Comparison of ENCODE assay signal across 30 cellular contexts in genomic region chr5:170614071-170614490, GRCh38.
DNase-seq lines count a peak whose midpoint lies in the region; ATAC-seq and TF ChIP-seq lines count a peak whose summit lies in the region.
"Had no signal": no experiment of that assay in that cellular context is flagged by ENCODE, and none has a peak within 500 bp of the region (broad histone marks: within the 10 kb centered on the region; RNA-seq: fewer than 3 reads in every experiment).

No MANE protein-coding gene starts in this region.

- no peak overlapping the region for H3K27ac Mint-ChIP-seq in progenitor cell of endocrine pancreas
- H3K27ac Mint-ChIP-seq: activated T-cell treated with anti-CD3 and anti-CD28 coated beads, Interleukin-2, amount 50 U/mL, for 72 hours; nephron progenitor cell; stimulated activated memory B cell treated with anti-CD40 and anti-IgM and Interleukin-4, amounts not matched to agents 10 μg/mL and 1 μg/mL and 100 μg/mL, for 72 hours; WTC11 had no signal

- in situ Hi-C loops in GM13976 (cut with MboI; ENCODE audit: low sequenced_read_pairs, unreplicated experiment), result no loop called here

- H3K4me3 Mint-ChIP-seq in progenitor cell of endocrine pancreas (ENCODE audit: low read depth), result no peak overlapping the region
- H3K4me3 Mint-ChIP-seq: activated T-cell treated with anti-CD3 and anti-CD28 coated beads, Interleukin-2, amount 50 U/mL, for 72 hours; brain; nephron progenitor cell; stimulated activated memory B cell treated with anti-CD40 and anti-IgM and Interleukin-4, amounts not matched to agents 10 μg/mL and 1 μg/mL and 100 μg/mL, for 72 hours; WTC11 had no signal

- H3K4me3 ChIP-seq in RWPE2 (ENCODE audit: severe bottlenecking), result no peak overlapping the region
- H3K4me3 ChIP-seq: BLaER1, lower lobe of right lung, upper lobe of left lung had no signal

- peaks cover 17% of the 10 kb centered on the region for H3K4me1 ChIP-seq in RWPE2 (ENCODE audit: insufficient read depth, poor library complexity, severe bottlenecking)
- H3K4me1 ChIP-seq: lower lobe of right lung had no signal

- peaks cover 21% of the 10 kb centered on the region for H3K27me3 Mint-ChIP-seq in progenitor cell of endocrine pancreas

- H3K4me1 Mint-ChIP-seq in progenitor cell of endocrine pancreas (ENCODE audit: low read depth), result no peaks in the 10 kb centered on the region
- H3K4me1 Mint-ChIP-seq: stimulated activated memory B cell treated with anti-CD40 and anti-IgM and Interleukin-4, amounts not matched to agents 10 μg/mL and 1 μg/mL and 100 μg/mL, for 72 hours had no signal

- ATAC-seq in RWPE2 (ENCODE audit: low read depth), result no peak
- ATAC-seq: lower lobe of right lung; sciatic nerve; stimulated activated memory B cell treated with anti-CD40 and anti-IgM and Interleukin-4, amounts not matched to agents 10 μg/mL and 1 μg/mL and 100 μg/mL, for 72 hours; WTC11 had no signal

- no peaks in the 10 kb centered on the region for H3K36me3 Mint-ChIP-seq in progenitor cell of endocrine pancreas (ENCODE audit: insufficient read depth)
- H3K36me3 Mint-ChIP-seq: brain; stimulated activated memory B cell treated with anti-CD40 and anti-IgM and Interleukin-4, amounts not matched to agents 10 μg/mL and 1 μg/mL and 100 μg/mL, for 72 hours; WTC11 had no signal

- no peaks in the 10 kb centered on the region for H3K9me3 Mint-ChIP-seq in progenitor cell of endocrine pancreas (ENCODE audit: low read depth)
- H3K9me3 Mint-ChIP-seq: activated T-cell treated with anti-CD3 and anti-CD28 coated beads, Interleukin-2, amount 50 U/mL, for 72 hours; nephron progenitor cell; stimulated activated memory B cell treated with anti-CD40 and anti-IgM and Interleukin-4, amounts not matched to agents 10 μg/mL and 1 μg/mL and 100 μg/mL, for 72 hours; WTC11 had no signal

- no peaks in the 10 kb centered on the region for H3K9me3 ChIP-seq in RWPE2 (ENCODE audit: severe bottlenecking)
- H3K9me3 ChIP-seq: BLaER1, lower lobe of right lung, upper lobe of left lung had no signal

- no peaks in the 10 kb centered on the region for H3K36me3 ChIP-seq in RWPE2 (ENCODE audit: low read depth)
- H3K36me3 ChIP-seq: BLaER1, lower lobe of right lung, upper lobe of left lung had no signal

- DNase-seq in DMS 273 (lab: John Stamatoyannopoulos, UW; ENCODE audit: unreplicated experiment), result peak; percentile 62
- DNase-seq in NCI-H2171 (lab: John Stamatoyannopoulos, UW), result peak; percentile 53
- DNase-seq in RWPE2 (ENCODE audit: low spot score), result no peak
- DNase-seq in islet precursor cell, result peak; percentile 74
- no peak for DNase-seq in NCI-H510A (lab: John Stamatoyannopoulos, UW)
- DNase-seq in SKM-1 (lab: John Stamatoyannopoulos, UW; ENCODE audit: unreplicated experiment), result no peak
- DNase-seq in GM13976 (ENCODE audit: low spot score), result no peak
- no peak for DNase-seq in progenitor cell of endocrine pancreas (ENCODE audit: low spot score, unreplicated experiment)
- DNase-seq: activated naive CD4-positive, alpha-beta T cell treated with Interleukin-2 at 50 U/mL for 16 hours; cerebellar nuclear complex; DMS79; GF-D8; HCEC 1CT; head of caudate nucleus; IMR-90; lower lobe of right lung; NCI-H1105; NCI-H2081 treated with DMSO at 0.1 percent for 48 hours; nephron progenitor cell; stimulated activated CD4-positive, alpha-beta T cell treated with anti-CD3 and anti-CD28 coated beads, Interleukin-4, amount 100 ng/mL, for 4 hours; substantia nigra; T-helper 9 cell; upper lobe of left lung had no signal

- H3K27me3 ChIP-seq in RWPE2 (ENCODE audit: insufficient read depth, poor library complexity, severe bottlenecking), result no peaks in the 10 kb centered on the region
- H3K27me3 ChIP-seq: BLaER1, upper lobe of left lung had no signal

- TF ChIP-seq CTCF in RWPE2 (IDR thresholded peaks at IDR 0.05; ENCODE audit: poor library complexity, severe bottlenecking), result no peak
- TF ChIP-seq CTCF in GM13976 (IDR thresholded peaks at IDR 0.05; ENCODE audit: borderline replicate concordance, control extremely low read depth, extremely low read depth, insufficient read depth, missing control alignments), result no peak
- no peak for TF ChIP-seq CTCF in progenitor cell of endocrine pancreas (IDR thresholded peaks at IDR 0.05; ENCODE audit: unreplicated experiment)

- peak overlapping the region; percentile 62 for H3K27ac ChIP-seq in RWPE2 (ENCODE audit: poor library complexity, severe bottlenecking)
- H3K27ac ChIP-seq: BLaER1, epithelial cell of prostate, lower lobe of right lung, upper lobe of left lung had no signal

Comparison
In these comparisons a context has a peak if more than half of its experiments do, and no peak if none do; other contexts are left out.
1. DNase-seq: peak in DMS 273 (single experiment), NCI-H2171 (single experiment) and islet precursor cell (single experiment); none in RWPE2 (single experiment), NCI-H510A (single experiment), SKM-1 (single experiment), GM13976 (single experiment) and progenitor cell of endocrine pancreas (single experiment).